18 cellular contexts compared by ENCODE assay signal in the genomic region with DNA sequence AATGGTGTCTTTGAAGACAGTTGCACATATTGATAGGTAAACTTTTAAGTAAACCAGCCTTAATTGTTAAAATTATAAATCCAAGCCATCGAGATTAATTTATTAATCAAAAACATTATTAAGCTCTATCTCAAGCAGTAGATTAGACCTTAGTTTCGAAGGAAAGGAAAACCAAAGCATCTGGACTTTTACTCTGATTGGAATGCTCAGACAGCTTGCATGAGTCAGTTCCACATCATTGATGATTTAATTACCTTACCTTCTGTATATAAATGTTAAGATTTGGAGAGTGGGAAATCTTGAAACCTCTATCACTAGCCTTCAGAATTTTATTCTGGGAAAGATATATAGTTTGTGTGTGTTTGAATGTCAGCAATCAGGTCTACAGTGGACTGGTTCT. TPM values are rescaled to one million over a fixed set of nuclear protein-coding genes. Genes with fewer than 3 reads are reported as not detected.
DNase-seq lines count a peak whose midpoint lies in the region; ATAC-seq, FAIRE-seq and TF ChIP-seq lines count a peak whose summit lies in the region.
"Had no signal": no experiment of that assay in that cellular context is flagged by ENCODE, and none has a peak within 500 bp of the region (broad histone marks: within the 10 kb centered on the region; RNA-seq: fewer than 3 reads in every experiment).

No MANE protein-coding gene starts in this region.

- WGBS in mammary epithelial cell (ENCODE audit: low coverage, missing lambda C conversion rate), result 88% methylated on average over 2 of the region's 2 CpGs

- H3K9ac ChIP-seq in mammary epithelial cell (ENCODE audit: insufficient read depth, low read length) (no peak overlapping the region), astrocyte (ENCODE audit: low read length) (no peak overlapping the region)

- CTCF ChIA-PET in mammary epithelial cell (lab: Charles Lee; ENCODE audit: low non-redundant PET), result no interaction called here
- CTCF ChIA-PET in MCF 10A (lab: Yijun Ruan, JAX), result interaction anchor here (2.0 kb wide), 1 partner anchor 510 kb away, joined by 12 read pairs; no protein-coding TSS in a partner anchor

- in situ Hi-C loops in mammary epithelial cell (cut with MboI; ENCODE audit: low sequenced_read_pairs in 2 of 2), result no loop called here

- no peak for TF ChIP-seq CTCF in mammary epithelial cell (conservative IDR thresholded peaks at IDR 0.05 in 1 of 2, IDR thresholded peaks at IDR 0.05 in 1 of 2; ENCODE audit: extremely low read depth in 1 of 2, insufficient read depth in 1 of 2, low read depth in 1 of 2, low read length in 2 of 2)
- no peak for TF ChIP-seq CTCF in MCF 10A (IDR thresholded peaks at IDR 0.05; ENCODE audit: unreplicated experiment)
- TF ChIP-seq CTCF in astrocyte (IDR thresholded peaks at IDR 0.05; ENCODE audit: insufficient read depth, low read depth, low read length), result no peak
- no peak for TF ChIP-seq CTCF in foreskin fibroblast (IDR thresholded peaks at IDR 0.05; ENCODE audit: low read depth, low read length)

- H3K4me1 ChIP-seq in mammary epithelial cell (ENCODE audit: insufficient read depth, low read length) (peaks cover 7% of the 10 kb centered on the region), astrocyte (ENCODE audit: insufficient read depth, low read length) (peaks cover 14% of the 10 kb centered on the region)

- H3K27ac ChIP-seq in mammary epithelial cell (ENCODE audit: insufficient read depth, low read depth, low read length), result no peak overlapping the region
- H3K27ac ChIP-seq in astrocyte (ENCODE audit: low read depth, low read length), result no peak overlapping the region
- H3K27ac ChIP-seq: SJCRH30 had no signal

- H3K27me3 Mint-ChIP-seq in MCF 10A (ENCODE audit: insufficient read depth, unreplicated experiment) (no peaks in the 10 kb centered on the region), astrocyte (ENCODE audit: low read depth, unreplicated experiment) (no peaks in the 10 kb centered on the region)
- H3K27me3 Mint-ChIP-seq: IgD-negative memory B cell had no signal

- peaks cover 10% of the 10 kb centered on the region for H3K36me3 ChIP-seq in mammary epithelial cell (ENCODE audit: insufficient read depth, low read length)
- peaks cover 11% of the 10 kb centered on the region for H3K36me3 ChIP-seq in astrocyte (ENCODE audit: insufficient read depth, low read length)

- H3K79me2 ChIP-seq in mammary epithelial cell (ENCODE audit: insufficient read depth, low read length) (peaks cover 51% of the 10 kb centered on the region), astrocyte (ENCODE audit: insufficient read depth, low read length) (peaks cover 34% of the 10 kb centered on the region)

- H2AFZ ChIP-seq in mammary epithelial cell (ENCODE audit: low read depth, low read length) (no peak overlapping the region), astrocyte (ENCODE audit: low read depth, low read length) (no peak overlapping the region)

- POLR2A ChIA-PET in MCF 10A (lab: Yijun Ruan, JAX), result no interaction called here

- H3K9me3 Mint-ChIP-seq in MCF 10A (ENCODE audit: unreplicated experiment) (no peaks in the 10 kb centered on the region), astrocyte (ENCODE audit: unreplicated experiment) (no peaks in the 10 kb centered on the region)
- H3K9me3 Mint-ChIP-seq: CD8-positive, alpha-beta T cell; IgD-negative memory B cell had no signal

- no peaks in the 10 kb centered on the region for H3K27me3 ChIP-seq in mammary epithelial cell (ENCODE audit: insufficient read depth, low read length)
- no peaks in the 10 kb centered on the region for H3K27me3 ChIP-seq in astrocyte (ENCODE audit: insufficient read depth, low read length)
- H3K27me3 ChIP-seq: SJCRH30 had no signal

- intact Hi-C loops in mammary epithelial cell (cut with micrococcal nuclease) (no loop called here), MCF 10A (cut with micrococcal nuclease) (no loop called here)

- DNase-seq in mammary epithelial cell (peak; percentile 35), MCF 10A (ENCODE audit: unreplicated experiment) (no peak), astrocyte (ENCODE audit: low read depth) (peak; percentile 59), foreskin fibroblast (peak; percentile 16 to 56), NCI-H187 treated with DMSO at 0.1 percent for 48 hours (lab: John Stamatoyannopoulos, UW) (no peak), hippocampal formation (lab: John Stamatoyannopoulos, UW) (no peak)
- DNase-seq in stimulated activated CD4-positive, alpha-beta T cell treated with anti-CD3 and anti-CD28 coated beads, Interleukin-4, amount 100 ng/mL, for 1 hour, result no peak
- DNase-seq: CD8-positive, alpha-beta T cell; Kasumi-1; NCI-H1105; NCI-H1694; NCI-H345; NCI-H526 treated with DMSO at 0.1 percent for 48 hours; SJCRH30 had no signal

- H3K9me3 ChIP-seq in mammary epithelial cell (replicated peaks; ENCODE audit: insufficient read depth, low read length) (no peaks in the 10 kb centered on the region), astrocyte (ENCODE audit: insufficient read depth, low read depth, low read length) (no peaks in the 10 kb centered on the region)
- H3K9me3 ChIP-seq: SJCRH30 had no signal

- H3K4me3 Mint-ChIP-seq in MCF 10A (ENCODE audit: unreplicated experiment) (no peak overlapping the region), astrocyte (ENCODE audit: unreplicated experiment) (no peak overlapping the region)
- H3K4me3 Mint-ChIP-seq: CD8-positive, alpha-beta T cell; IgD-negative memory B cell had no signal

- H3K36me3 Mint-ChIP-seq in MCF 10A (ENCODE audit: insufficient read depth, unreplicated experiment) (peaks cover 69% of the 10 kb centered on the region), astrocyte (ENCODE audit: low read depth, unreplicated experiment) (peaks cover 10% of the 10 kb centered on the region)

- peaks cover 10% of the 10 kb centered on the region for H3K4me1 Mint-ChIP-seq in MCF 10A (ENCODE audit: insufficient read depth, unreplicated experiment)
- H3K4me1 Mint-ChIP-seq in astrocyte (ENCODE audit: low read depth, unreplicated experiment), result peaks cover 22% of the 10 kb centered on the region

- no peak for ATAC-seq in GM21529 (IDR thresholded peaks at IDR 0.05; ENCODE audit: unreplicated experiment)
- ATAC-seq: CD8-positive, alpha-beta T cell had no signal

- H4K20me1 ChIP-seq in mammary epithelial cell (ENCODE audit: insufficient read depth, low read length) (no peaks in the 10 kb centered on the region), astrocyte (ENCODE audit: insufficient read depth, low read length) (peaks cover 4% of the 10 kb centered on the region)

- dilution Hi-C loops in mammary epithelial cell (cut with HindIII; ENCODE audit: low sequenced_read_pairs), result no loop called here

- H3K4me2 ChIP-seq in mammary epithelial cell (ENCODE audit: insufficient read depth, low read depth, low read length) (no peak overlapping the region), astrocyte (ENCODE audit: low read length) (no peak overlapping the region)

- no TSS peak for BruUV-seq in mammary epithelial cell (replicated peaks; lab: Mats Ljungman, UMichigan)
- no TSS peak for BruUV-seq in MCF 10A (replicated peaks; lab: Mats Ljungman, UMichigan)

- FAIRE-seq in astrocyte (lab: Jason Lieb, UNC), result no peak
- FAIRE-seq: GM18507, H1 had no signal

- no peak overlapping the region for H3K27ac Mint-ChIP-seq in MCF 10A (ENCODE audit: low read depth, unreplicated experiment)
- no peak overlapping the region for H3K27ac Mint-ChIP-seq in astrocyte (ENCODE audit: unreplicated experiment)
- H3K27ac Mint-ChIP-seq: CD8-positive, alpha-beta T cell; IgD-negative memory B cell had no signal

- no peak overlapping the region for H3K4me3 ChIP-seq in mammary epithelial cell (replicated peaks in 1 of 3; ENCODE audit: insufficient read depth in 1 of 3, low read depth in 2 of 3, low read length in 3 of 3)
- H3K4me3 ChIP-seq in astrocyte (ENCODE audit: insufficient read depth, low read depth, low read length), result no peak overlapping the region
- no peak overlapping the region for H3K4me3 ChIP-seq in foreskin fibroblast (ENCODE audit: low read depth in 1 of 2, low read length in 2 of 2)
- H3K4me3 ChIP-seq: SJCRH30 had no signal

RNA-seq across cellular contexts. Expression of gene DCP2, which starts 23.9 kb away (rescaled TPM):
- total RNA-seq in mammary epithelial cell (10 to 100 TPM; 28.3 to 31.7 TPM), MCF 10A (2022) (32.7 and 34.1 TPM in 2 replicates), astrocyte (39.8 and 48.9 TPM in 2 replicates)
- polyA plus RNA-seq in mammary epithelial cell, result 9.0 TPM
- 10.7 TPM for polyA minus RNA-seq in mammary epithelial cell

Comparison
In these comparisons a context has a peak if more than half of its experiments do, and no peak if none do; other contexts are left out.
1. DNase-seq: peak in mammary epithelial cell (single experiment), astrocyte (single experiment) and foreskin fibroblast (2 of 2); none in MCF 10A (single experiment), stimulated activated CD4-positive, alpha-beta T cell treated with anti-CD3 and anti-CD28 coated beads, Interleukin-4, amount 100 ng/mL, for 1 hour (single experiment), NCI-H187 treated with DMSO at 0.1 percent for 48 hours (single experiment) and hippocampal formation (0 of 2).